Comparison of ENCODE assay signal across 7 cellular contexts in genomic region chr19:17841371-17841809, GRCh38. TPM values are rescaled to one million over a fixed set of nuclear protein-coding genes. Genes with fewer than 3 reads are reported as not detected.
DNase-seq lines count a peak whose midpoint lies in the region; ATAC-seq, FAIRE-seq and TF ChIP-seq lines count a peak whose summit lies in the region.
"Had no signal": no experiment of that assay in that cellular context is flagged by ENCODE, and none has a peak within 500 bp of the region (broad histone marks: within the 10 kb centered on the region; RNA-seq: fewer than 3 reads in every experiment).

No MANE protein-coding gene starts in this region.

- peak; percentile 55 for ATAC-seq in PC-3
- peak; percentile 14 to 50 (median 26) for ATAC-seq in pancreas

- H3K36me3 ChIP-seq in PC-3 (ENCODE audit: low read depth, low read length) (no peaks in the 10 kb centered on the region), pancreas (no peaks in the 10 kb centered on the region)

- peaks cover 14% of the 10 kb centered on the region for H3K79me2 ChIP-seq in PC-3 (ENCODE audit: low read length)

- POLR2A ChIA-PET in PC-3 (lab: Charles Lee; ENCODE audit: unreplicated experiment) = interaction anchor here (0.6 to 1.7 kb wide), 3 partner anchors 9 to 18 kb away, joined by 5 to 28 read pairs (median 6); partner anchors contain the start of gene RPL18A

- TF ChIP-seq CTCF in PC-3 (conservative IDR thresholded peaks at IDR 0.05; ENCODE audit: low read depth, low read length) (no peak), fibroblast of mammary gland (conservative IDR thresholded peaks at IDR 0.05; ENCODE audit: control insufficient read depth, insufficient read depth, low read depth, low read length) (no peak), pancreas (IDR thresholded peaks at IDR 0.05) (no peak)

- peak overlapping the region; percentile 23 for H3K9ac ChIP-seq in PC-3 (ENCODE audit: low read length)

- no peak for DNase-seq in PC-3
- no peak for DNase-seq in fibroblast of mammary gland (ENCODE audit: low read depth)
- peak in 1 of 6 donors; percentile 43 for DNase-seq in pancreas
- DNase-seq in effector CD8-positive, alpha-beta T cell (lab: John Stamatoyannopoulos, UW) = no peak
- DNase-seq in putamen (ENCODE audit: low spot score) = no peak
- no peak for DNase-seq in activated effector memory CD4-positive, alpha-beta T cell treated with anti-CD3 and anti-CD28 coated beads, Interleukin-2, amount 50 U/mL, for 16 hours
- DNase-seq: amniotic stem cell had no signal

- H4K20me1 ChIP-seq in PC-3 (ENCODE audit: low read length) = no peaks in the 10 kb centered on the region

- no peaks in the 10 kb centered on the region for H3F3A ChIP-seq in PC-3 (ENCODE audit: low read length, unreplicated experiment)

- H3K4me2 ChIP-seq in PC-3 (ENCODE audit: low read length) = peak overlapping the region; percentile 99

- H3K27me3 ChIP-seq in PC-3 (ENCODE audit: low read length) = no peaks in the 10 kb centered on the region
- no peaks in the 10 kb centered on the region for H3K27me3 ChIP-seq in pancreas

- H3K27ac ChIP-seq in PC-3 (ENCODE audit: low read length) (no peak overlapping the region), pancreas (no peak overlapping the region)

- 9 to 12% methylated on average over 29 to 30 of the region's 30 CpGs for WGBS in pancreas, 2 donors

- peak overlapping the region; percentile 76 for H3K4me3 ChIP-seq in PC-3 (ENCODE audit: low read length)
- H3K4me3 ChIP-seq in fibroblast of mammary gland (ENCODE audit: control insufficient read depth, low read depth, low read length) = peak overlapping the region; percentile 31
- H3K4me3 ChIP-seq in pancreas = peak overlapping the region in 2 of 4 donors; percentile 11 to 29

- intact Hi-C loops in PC-3 (cut with micrococcal nuclease) (loop anchor here (1.0 to 5.0 kb wide), 3 partner anchors 10 to 224 kb away; no protein-coding TSS in a partner anchor), pancreas (cut with DNase I) (loop anchor here in 1 of 3 donors (10.0 kb wide), 1 partner anchor 137 kb away; no protein-coding TSS in a partner anchor)

- H2AFZ ChIP-seq in PC-3 (ENCODE audit: low read length) = peak overlapping the region; percentile 83

- TSS peak; percentile 80 for BruUV-seq in PC-3 (replicated peaks; lab: Mats Ljungman, UMichigan)

- no peak for FAIRE-seq in pancreas (lab: Jason Lieb, UNC)

- no peaks in the 10 kb centered on the region for H3K9me3 ChIP-seq in PC-3 (ENCODE audit: low read length)
- no peaks in the 10 kb centered on the region for H3K9me3 ChIP-seq in pancreas

- CTCF ChIA-PET in PC-3 (lab: Charles Lee) = interaction anchor here (1.1 kb wide), 2 partner anchors 11 to 18 kb away, joined by 3 to 9 read pairs; partner anchors contain the start of gene RPL18A

- no peaks in the 10 kb centered on the region for H3K9me2 ChIP-seq in PC-3 (replicated peaks; ENCODE audit: low read length)

- H3K4me1 ChIP-seq in PC-3 (ENCODE audit: insufficient read depth, low read length) (peaks cover 19% of the 10 kb centered on the region), pancreas (peaks cover 0 to 4% (median 0%) of the 10 kb centered on the region in 3 donors)

RNA-seq across cellular contexts. Expression of gene JAK3, which starts 6.4 kb away (rescaled TPM):
- total RNA-seq in PC-3 (2014; rRNA removed) (1.5 and 4.3 TPM in 2 replicates), pancreas (1 to 10 TPM; 1.1 to 6.6 (median 1.7) TPM)
- polyA plus RNA-seq in pancreas = 1 to 10 TPM; 2.9 to 4.3 TPM

RNA-seq across cellular contexts. Expression of gene RPL18A, which starts 18.3 kb away (rescaled TPM):
- total RNA-seq in PC-3 (2014; rRNA removed) (1,763 and 2,241 TPM in 2 replicates), pancreas (1,000 to 10,000 TPM; 1,116 to 2,379 (median 1,559) TPM)
- 1,000 to 10,000 TPM; 1,339 to 1,436 TPM for polyA plus RNA-seq in pancreas

RNA-seq across cellular contexts. Expression of gene INSL3, which starts 20.1 kb away (rescaled TPM):
- total RNA-seq in PC-3 (2014; rRNA removed) (not detected in 2 replicates), pancreas (not detected)
- not detected for polyA plus RNA-seq in pancreas

RNA-seq across cellular contexts. Expression of gene SLC5A5, which starts 30.4 kb away (rescaled TPM):
- total RNA-seq in PC-3 (2014; rRNA removed) (0.23 TPM in 1 of 2 replicates, not detected in the other), pancreas (under 1 TPM in 1 of 6 donors, not detected in 5; 0.16 TPM)
- under 1 TPM in 1 of 2 donors, not detected in 1; 0.02 TPM for polyA plus RNA-seq in pancreas

RNA-seq across cellular contexts. Expression of gene B3GNT3, which starts 46.5 kb away (rescaled TPM):
- total RNA-seq in PC-3 (2014; rRNA removed) (39.5 and 41.7 TPM in 2 replicates), pancreas (1 to 10 TPM; 2.1 to 6.0 (median 3.9) TPM)
- 1 to 10 TPM; 1.7 to 2.6 TPM for polyA plus RNA-seq in pancreas
